ENCODE assay signal across 1 cellular context in genomic region chr12:23756416-23756815, GRCh38.
TF ChIP-seq lines count a peak whose summit lies in the region.

No MANE protein-coding gene starts in this region.

TF ChIP-seq in GM23338, 12 proteins besides CTCF, POLR2A, EP300 and RAD21 (continued from another document):
- TF ChIP-seq JUNB (IDR thresholded peaks at IDR 0.05; ENCODE audit: unreplicated experiment) (no peak), EZH2phosphoT487 (IDR thresholded peaks at IDR 0.05; ENCODE audit: unreplicated experiment) (no peak), POLR2AphosphoS5 (IDR thresholded peaks at IDR 0.05; ENCODE audit: low read depth) (no peak), ZNF331 (CRISPR knock-in tag; IDR thresholded peaks at IDR 0.05; ENCODE audit: low read depth) (no peak), ZNF114 (CRISPR knock-in tag; IDR thresholded peaks at IDR 0.05) (no peak), ZNF462 (CRISPR knock-in tag; IDR thresholded peaks at IDR 0.05) (no peak), STAT1 (IDR thresholded peaks at IDR 0.05; ENCODE audit: unreplicated experiment) (no peak), EZH2 (IDR thresholded peaks at IDR 0.05; ENCODE audit: low read depth, unreplicated experiment) (no peak), CREB1 (CRISPR knock-in tag; IDR thresholded peaks at IDR 0.05; ENCODE audit: low read depth) (no peak)
- TF ChIP-seq, protein P1, sequence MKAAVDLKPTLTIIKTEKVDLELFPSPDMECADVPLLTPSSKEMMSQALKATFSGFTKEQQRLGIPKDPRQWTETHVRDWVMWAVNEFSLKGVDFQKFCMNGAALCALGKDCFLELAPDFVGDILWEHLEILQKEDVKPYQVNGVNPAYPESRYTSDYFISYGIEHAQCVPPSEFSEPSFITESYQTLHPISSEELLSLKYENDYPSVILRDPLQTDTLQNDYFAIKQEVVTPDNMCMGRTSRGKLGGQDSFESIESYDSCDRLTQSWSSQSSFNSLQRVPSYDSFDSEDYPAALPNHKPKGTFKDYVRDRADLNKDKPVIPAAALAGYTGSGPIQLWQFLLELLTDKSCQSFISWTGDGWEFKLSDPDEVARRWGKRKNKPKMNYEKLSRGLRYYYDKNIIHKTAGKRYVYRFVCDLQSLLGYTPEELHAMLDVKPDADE (IDR thresholded peaks at IDR 0.05), result no peak
